Comparison of ENCODE assay signal across 19 cellular contexts in genomic region chr10:46520381-46520780, GRCh38. TPM values are rescaled to one million over a fixed set of nuclear protein-coding genes. Genes with fewer than 3 reads are reported as not detected.
DNase-seq lines count a peak whose midpoint lies in the region; TF ChIP-seq lines count a peak whose summit lies in the region.
"Had no signal": no experiment of that assay in that cellular context is flagged by ENCODE, and none has a peak within 500 bp of the region (broad histone marks: within the 10 kb centered on the region; RNA-seq: fewer than 3 reads in every experiment).

No MANE protein-coding gene starts in this region.

- peak overlapping the region; percentile 11 for H2AFZ ChIP-seq in neural progenitor cell (replicated peaks)

- peaks cover 5% of the 10 kb centered on the region for H3F3A ChIP-seq in neural progenitor cell (ENCODE audit: low read depth)

- H3K27me3 Mint-ChIP-seq in CD14-positive monocyte (ENCODE audit: low read depth in 3 of 3): peaks cover 0 to 2% (median 0%) of the 10 kb centered on the region in 3 donors
- peaks cover 8% of the 10 kb centered on the region for H3K27me3 Mint-ChIP-seq in neural progenitor cell (ENCODE audit: insufficient read depth, low read depth)

- H3K27me3 ChIP-seq in neural progenitor cell: no peaks in the 10 kb centered on the region
- H3K27me3 ChIP-seq: breast epithelium had no signal

- no peaks in the 10 kb centered on the region for H3K36me3 ChIP-seq in neural progenitor cell
- H3K36me3 ChIP-seq: breast epithelium had no signal

- peak; percentile 9 for DNase-seq in activated T-cell treated with anti-CD3 and anti-CD28 coated beads, Interleukin-2, amount 50 U/mL, for 1 hour
- no peak for DNase-seq in activated T-cell treated with anti-CD3 and anti-CD28 coated beads for 4 hours
- DNase-seq in CD14-positive monocyte (ENCODE audit: low spot score): peak; percentile 45
- peak; percentile 48 for DNase-seq in activated CD8-positive, alpha-beta memory T cell treated with anti-CD3 and anti-CD28 coated beads, Interleukin-2, amount 50 U/mL, for 48 hours
- DNase-seq in neural progenitor cell (ENCODE audit: low spot score): no peak
- no peak for DNase-seq in cortex of kidney (lab: John Stamatoyannopoulos, UW)
- no peak for DNase-seq in NCI-H82 (lab: John Stamatoyannopoulos, UW)
- no peak for DNase-seq in NCI-H2081 treated with DMSO at 0.1 percent for 48 hours (lab: John Stamatoyannopoulos, UW)
- DNase-seq: activated CD4-positive, alpha-beta T cell treated with anti-CD3 and anti-CD28 coated beads, Interleukin-2, amount 50 U/mL, for 48 hours; effector CD8-positive, alpha-beta T cell; NCI-H510A had no signal

- H3K9me3 Mint-ChIP-seq in CD14-positive monocyte (peaks cover 0 to 5% (median 1%) of the 10 kb centered on the region in 7 donors), neural progenitor cell (no peaks in the 10 kb centered on the region)
- H3K9me3 Mint-ChIP-seq: CD8-positive, alpha-beta T cell had no signal

- no peaks in the 10 kb centered on the region for H3K36me3 Mint-ChIP-seq in CD14-positive monocyte
- no peaks in the 10 kb centered on the region for H3K36me3 Mint-ChIP-seq in neural progenitor cell
- H3K36me3 Mint-ChIP-seq: activated naive CD8-positive, alpha-beta T cell; CD8-positive, alpha-beta T cell had no signal

- no peak overlapping the region for H3K4me2 ChIP-seq in neural progenitor cell

- H3K27ac Mint-ChIP-seq in CD14-positive monocyte (no peak overlapping the region), neural progenitor cell (no peak overlapping the region)
- H3K27ac Mint-ChIP-seq: activated naive CD8-positive, alpha-beta T cell; CD8-positive, alpha-beta T cell had no signal

- H3K4me1 Mint-ChIP-seq in CD14-positive monocyte: no peaks in the 10 kb centered on the region
- H3K4me1 Mint-ChIP-seq in neural progenitor cell: peaks cover 5% of the 10 kb centered on the region

- H3K9me3 ChIP-seq in neural progenitor cell (ENCODE audit: low read depth): no peaks in the 10 kb centered on the region
- H3K9me3 ChIP-seq: breast epithelium, psoas muscle had no signal

- H3K79me2 ChIP-seq in neural progenitor cell (ENCODE audit: low read depth): no peaks in the 10 kb centered on the region

- TF ChIP-seq CTCF in CD14-positive monocyte (IDR thresholded peaks at IDR 0.05): no peak
- TF ChIP-seq CTCF in neural progenitor cell (IDR thresholded peaks at IDR 0.05): no peak

- H4K20me1 ChIP-seq in neural progenitor cell (ENCODE audit: low read depth): no peaks in the 10 kb centered on the region

- no peaks in the 10 kb centered on the region for H3K4me1 ChIP-seq in neural progenitor cell
- H3K4me1 ChIP-seq: breast epithelium, psoas muscle had no signal

- no peak overlapping the region for H3K27ac ChIP-seq in neural progenitor cell
- H3K27ac ChIP-seq: breast epithelium, psoas muscle, SK-N-MC had no signal

- intact Hi-C loops in CD14-positive monocyte (cut with micrococcal nuclease): no loop called here

- H3K4me3 Mint-ChIP-seq in CD14-positive monocyte (no peak overlapping the region), neural progenitor cell (no peak overlapping the region)
- H3K4me3 Mint-ChIP-seq: activated naive CD8-positive, alpha-beta T cell; CD8-positive, alpha-beta T cell had no signal

- no peak overlapping the region for H3K9ac ChIP-seq in neural progenitor cell

- H3K4me3 ChIP-seq in neural progenitor cell: no peak overlapping the region
- H3K4me3 ChIP-seq: breast epithelium, psoas muscle, SK-N-MC had no signal

RNA-seq across cellular contexts. Expression of gene GPRIN2, which starts 36.1 kb away (rescaled TPM):
- not detected for polyA plus RNA-seq in CD14-positive monocyte
- total RNA-seq in neural progenitor cell (ENCODE audit: low replicate concordance): 6.9 and 18.1 TPM in 2 replicates
- total RNA-seq: CD8-positive, alpha-beta T cell; fibroblast of lung; myocyte; psoas muscle had no signal
- polyA plus RNA-seq: AG04450, fibroblast of lung, psoas muscle had no signal

RNA-seq across cellular contexts. Expression of gene NPY4R, which starts 54.6 kb away (rescaled TPM):
- polyA plus RNA-seq in CD14-positive monocyte: not detected
- 0.22 TPM in 1 of 2 replicates, not detected in the other for total RNA-seq in neural progenitor cell (ENCODE audit: low replicate concordance)
- total RNA-seq: breast epithelium; CD8-positive, alpha-beta T cell; fibroblast of lung; myocyte; psoas muscle had no signal

RNA-seq across cellular contexts. Expression of gene SYT15, which starts 58.5 kb away (rescaled TPM):
- polyA plus RNA-seq in CD14-positive monocyte: under 1 TPM in 1 of 2 donors, not detected in 1; 0.23 TPM
- 0.15 and 0.17 TPM in 2 replicates for total RNA-seq in neural progenitor cell (ENCODE audit: low replicate concordance)

Comparison
In these comparisons a context has a peak if more than half of its experiments do, and no peak if none do; other contexts are left out.
1. DNase-seq: peak in activated T-cell treated with anti-CD3 and anti-CD28 coated beads, Interleukin-2, amount 50 U/mL, for 1 hour (single experiment), CD14-positive monocyte (single experiment) and activated CD8-positive, alpha-beta memory T cell treated with anti-CD3 and anti-CD28 coated beads, Interleukin-2, amount 50 U/mL, for 48 hours (single experiment); none in activated T-cell treated with anti-CD3 and anti-CD28 coated beads for 4 hours (single experiment), neural progenitor cell (single experiment), cortex of kidney (single experiment), NCI-H82 (single experiment) and NCI-H2081 treated with DMSO at 0.1 percent for 48 hours (single experiment).